1 cellular context compared by ENCODE assay signal in genomic region chr20:8132015-8132631, GRCh38.
A peak's percentile ranks its signal among the peaks of the same experiment; 100 is the strongest.
TF ChIP-seq lines count a peak whose summit lies in the region.

PLCB1 (plus strand) TSS chr20:8132266; CDS start chr20:8132652, 386 bp downstream.

TF ChIP-seq in HepG2, 621 proteins besides CTCF, POLR2A, EP300 and RAD21 (continued from another document):
- TF ChIP-seq USF2 (IDR thresholded peaks at IDR 0.05; ENCODE audit: low read depth, low read length) (no peak), USF2 (CRISPR knock-in tag; IDR thresholded peaks at IDR 0.05; ENCODE audit: borderline replicate concordance) (no peak), ZNF275 (CRISPR knock-in tag; IDR thresholded peaks at IDR 0.05; ENCODE audit: borderline replicate concordance) (no peak), ARHGAP35 (CRISPR knock-in tag; IDR thresholded peaks at IDR 0.05; ENCODE audit: borderline replicate concordance) (no peak; the same call in 1 of the 2 replicates), NBN (conservative IDR thresholded peaks at IDR 0.05) (no peak), HNRNPK (IDR thresholded peaks at IDR 0.05; ENCODE audit: low read depth, low read length, poor library complexity, severe bottlenecking) (peak; percentile 91), ZSCAN22 (CRISPR knock-in tag; IDR thresholded peaks at IDR 0.05) (no peak), ZNF33A (CRISPR knock-in tag; IDR thresholded peaks at IDR 0.05; ENCODE audit: borderline replicate concordance) (no peak), ZSCAN20 (CRISPR knock-in tag; IDR thresholded peaks at IDR 0.05; ENCODE audit: borderline replicate concordance) (no peak), YEATS2 (CRISPR knock-in tag; IDR thresholded peaks at IDR 0.05; ENCODE audit: borderline replicate concordance) (peak; percentile 65; the same call in 1 of the 2 replicates), SNAI1 (CRISPR knock-in tag; IDR thresholded peaks at IDR 0.05; ENCODE audit: borderline replicate concordance) (no peak), ZNF629 (CRISPR knock-in tag; conservative IDR thresholded peaks at IDR 0.05) (no peak; the same call in 1 of the 2 replicates), GABPA (IDR thresholded peaks at IDR 0.05; ENCODE audit: low read depth, low read length) (no peak), GABPA (CRISPR knock-in tag; IDR thresholded peaks at IDR 0.05; ENCODE audit: low read depth) (no peak), PATZ1 (CRISPR knock-in tag; IDR thresholded peaks at IDR 0.05) (peak; percentile 92), ZKSCAN8 (CRISPR knock-in tag; IDR thresholded peaks at IDR 0.05; ENCODE audit: borderline replicate concordance) (peak; percentile 79; the same call in 1 of the 2 replicates), CENPT (CRISPR knock-in tag; IDR thresholded peaks at IDR 0.05; ENCODE audit: low read depth) (no peak; the same call in 1 of the 2 replicates), ZNF276 (CRISPR knock-in tag; IDR thresholded peaks at IDR 0.05; ENCODE audit: low read depth) (no peak), KLF9 (CRISPR knock-in tag; IDR thresholded peaks at IDR 0.05; ENCODE audit: low read depth) (no peak; the same call in 1 of the 2 replicates), MBD4 (IDR thresholded peaks at IDR 0.05; ENCODE audit: borderline replicate concordance, low read length) (no peak), ZNF547 (CRISPR knock-in tag; IDR thresholded peaks at IDR 0.05) (0 out of 2 replicates have a peak, but pooled peaks have one; percentile 25), ZNF451 (CRISPR knock-in tag; IDR thresholded peaks at IDR 0.05) (0 out of 2 replicates have a peak, but pooled peaks have one; percentile 10), ZNF704 (CRISPR knock-in tag; IDR thresholded peaks at IDR 0.05; ENCODE audit: borderline replicate concordance) (no peak), GPBP1L1 (CRISPR knock-in tag; IDR thresholded peaks at IDR 0.05) (no peak), ZNF296 (CRISPR knock-in tag; conservative IDR thresholded peaks at IDR 0.05) (no peak), CHD2 (IDR thresholded peaks at IDR 0.05; ENCODE audit: low read depth, low read length) (peak; percentile 32), ZNF580 (CRISPR knock-in tag; IDR thresholded peaks at IDR 0.05; ENCODE audit: borderline replicate concordance, low read depth) (peak; percentile 99), TCF7L2 (IDR thresholded peaks at IDR 0.05; ENCODE audit: low read depth, low read length) (no peak), ZBTB34 (CRISPR knock-in tag; IDR thresholded peaks at IDR 0.05) (no peak), SMAD3 (CRISPR knock-in tag; IDR thresholded peaks at IDR 0.05) (peak; percentile 81; the same call in 1 of the 2 replicates), NFAT5 (CRISPR knock-in tag; IDR thresholded peaks at IDR 0.05) (no peak), MLX (CRISPR knock-in tag; IDR thresholded peaks at IDR 0.05) (peak; percentile 35; the same call in 1 of the 2 replicates), FOXC1 (CRISPR knock-in tag; IDR thresholded peaks at IDR 0.05; ENCODE audit: borderline replicate concordance) (no peak; the same call in 1 of the 2 replicates), DNMT1 (CRISPR knock-in tag; IDR thresholded peaks at IDR 0.05) (peak; percentile 84), ZNF672 (CRISPR knock-in tag; IDR thresholded peaks at IDR 0.05) (no peak; the same call in 1 of the 2 replicates), ZEB1 (IDR thresholded peaks at IDR 0.05; ENCODE audit: insufficient replicate concordance, low read depth) (no peak)
